ENCODE assay signal across 25 cellular contexts in the genomic region with DNA sequence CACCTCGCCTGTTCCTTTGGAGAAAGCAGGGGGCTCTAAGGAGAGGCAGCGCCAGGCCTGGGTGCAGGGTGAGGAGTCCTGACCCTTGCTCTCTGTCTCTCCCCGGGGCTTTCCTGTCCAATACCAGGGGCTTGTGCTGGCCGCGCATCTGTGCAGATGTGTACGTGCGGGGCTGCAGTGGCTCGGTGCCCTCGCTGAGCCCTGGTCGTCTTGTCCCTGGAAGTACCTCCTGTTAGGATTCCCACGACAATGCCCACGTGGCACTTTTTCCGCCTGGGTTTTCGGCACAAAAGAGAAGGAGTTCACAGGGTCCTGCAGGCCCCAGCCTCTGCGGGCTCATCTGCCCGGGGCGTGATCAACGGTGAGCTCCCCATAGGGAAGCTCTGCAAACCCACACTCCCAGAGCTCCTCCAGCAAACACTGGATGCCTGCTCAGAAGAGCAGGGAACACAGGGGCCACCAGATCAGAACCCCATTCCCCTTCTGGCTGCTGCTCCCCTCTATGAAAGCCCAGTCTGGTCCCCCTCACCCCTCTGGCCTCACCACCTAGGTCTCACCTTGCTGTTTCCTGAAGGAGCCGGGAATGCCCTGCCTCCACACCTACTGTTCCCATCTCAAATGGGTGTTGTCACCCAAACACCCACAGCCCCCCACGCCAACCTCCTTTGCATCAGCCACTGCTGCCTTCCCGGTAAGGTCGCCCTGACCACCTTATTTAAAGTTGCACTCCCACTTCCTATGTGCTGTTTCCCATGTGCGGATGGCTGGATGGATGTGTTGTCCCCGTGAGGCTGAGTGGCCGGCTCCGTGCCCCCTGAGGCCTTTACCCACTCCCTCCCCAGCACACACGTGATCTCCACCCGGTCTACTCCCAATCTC.
"Had no signal": no experiment of that assay in that cellular context is flagged by ENCODE, and none has a peak within 500 bp of the region (broad histone marks: within the 10 kb centered on the region; RNA-seq: fewer than 3 reads in every experiment).

No MANE protein-coding gene starts in this region.

- H3K4me1 Mint-ChIP-seq: activated B cell treated with CpG ODN at 0.5 μM for 24 hours; activated T-helper 17 cell treated with anti-CD3 and anti-CD28 coated beads, Interleukin-2, amount 50 U/mL, for 72 hours; endodermal cell; stimulated activated naive B cell treated with anti-CD40 and anti-IgM and Interleukin-4, amounts not matched to agents 10 μg/mL and 1 μg/mL and 100 μg/mL, for 72 hours had no signal

- H3K27me3 ChIP-seq: brain microvascular endothelial cell had no signal

- H3K9ac ChIP-seq: parathyroid adenoma had no signal

- H3K36me3 ChIP-seq: brain microvascular endothelial cell, esophagus squamous epithelium, left ventricle myocardium inferior, thoracic aorta had no signal

- DNase-seq: activated B cell treated with CpG ODN at 0.5 μM for 24 hours; activated CD4-positive, alpha-beta T cell treated with anti-CD3 and anti-CD28 coated beads, Interleukin-2, amount 50 U/mL, for 1 hour; activated CD8-positive, alpha-beta T cell treated with anti-CD3 and anti-CD28 coated beads for 36 hours; activated gamma-delta T cell treated with Interleukin-2 at 50 U/mL for 16 hours; activated naive CD4-positive, alpha-beta T cell treated with anti-CD3 and anti-CD28 coated beads, Interleukin-2, amount 50 U/mL, for 16 hours; activated T-cell treated with anti-CD3 and anti-CD28 coated beads, Interleukin-2, amount 50 U/mL, for 4 hours; amniotic stem cell; brain microvascular endothelial cell; endodermal cell; esophagus squamous epithelium; foreskin melanocyte; left ventricle myocardium inferior; nephron progenitor cell; psoas muscle; stimulated activated CD4-positive, alpha-beta T cell treated with anti-CD3 and anti-CD28 coated beads, Interleukin-1b, Interleukin-23, amount 100 ng/mL, for 48 hours; stimulated activated CD4-positive, alpha-beta T cell treated with anti-CD3 and anti-CD28 coated beads, Interleukin-4, amount 100 ng/mL, for 4 hours; stimulated activated CD8-positive, alpha-beta memory T cell treated with anti-CD3 and anti-CD28 coated beads, Interleukin-4, amount 100 ng/mL, for 48 hours; stimulated activated naive B cell treated with anti-CD40 and anti-IgM and Interleukin-4, amounts not matched to agents 10 μg/mL and 1 μg/mL and 100 μg/mL, for 72 hours; T-helper 1 cell had no signal

- H3K27ac Mint-ChIP-seq: activated B cell treated with CpG ODN at 0.5 μM for 24 hours; activated CD8-positive, alpha-beta T cell treated with anti-CD3 and anti-CD28 coated beads for 36 hours; activated T-helper 17 cell treated with anti-CD3 and anti-CD28 coated beads, Interleukin-2, amount 50 U/mL, for 72 hours; endodermal cell; nephron progenitor cell; stimulated activated naive B cell treated with anti-CD40 and anti-IgM and Interleukin-4, amounts not matched to agents 10 μg/mL and 1 μg/mL and 100 μg/mL, for 72 hours; T-helper 2 cell treated with Interferon-gamma antibody and Interleukin-4, amounts not matched to agents 5 μg/mL and 100 μg/mL, for 36 hours had no signal

- ATAC-seq: activated CD8-positive, alpha-beta T cell treated with anti-CD3 and anti-CD28 coated beads for 36 hours; activated T-helper 17 cell treated with anti-CD3 and anti-CD28 coated beads, Interleukin-2, amount 50 U/mL, for 72 hours; psoas muscle; stimulated activated naive B cell treated with anti-CD40 and anti-IgM and Interleukin-4, amounts not matched to agents 10 μg/mL and 1 μg/mL and 100 μg/mL, for 72 hours had no signal

- H3K9me3 Mint-ChIP-seq: activated CD8-positive, alpha-beta T cell treated with anti-CD3 and anti-CD28 coated beads for 36 hours; activated T-helper 17 cell treated with anti-CD3 and anti-CD28 coated beads, Interleukin-2, amount 50 U/mL, for 72 hours; T-helper 2 cell treated with Interferon-gamma antibody and Interleukin-4, amounts not matched to agents 5 μg/mL and 100 μg/mL, for 36 hours; type B pancreatic cell had no signal

- H3K4me3 Mint-ChIP-seq: activated B cell treated with CpG ODN at 0.5 μM for 24 hours; activated CD8-positive, alpha-beta T cell treated with anti-CD3 and anti-CD28 coated beads for 36 hours; activated T-cell treated with anti-CD3 and anti-CD28 coated beads, Interleukin-2, amount 50 U/mL, for 4 hours; activated T-helper 17 cell treated with anti-CD3 and anti-CD28 coated beads, Interleukin-2, amount 50 U/mL, for 72 hours; endodermal cell; nephron progenitor cell; stimulated activated naive B cell treated with anti-CD40 and anti-IgM and Interleukin-4, amounts not matched to agents 10 μg/mL and 1 μg/mL and 100 μg/mL, for 72 hours; T-helper 2 cell treated with Interferon-gamma antibody and Interleukin-4, amounts not matched to agents 5 μg/mL and 100 μg/mL, for 36 hours; type B pancreatic cell had no signal

- H3K27ac ChIP-seq: brain microvascular endothelial cell, esophagus squamous epithelium, left ventricle myocardium inferior, parathyroid adenoma, psoas muscle, thoracic aorta had no signal

- H3K9me3 ChIP-seq: esophagus squamous epithelium, left ventricle myocardium inferior, psoas muscle, thoracic aorta had no signal

- H3K36me3 Mint-ChIP-seq: stimulated activated naive B cell treated with anti-CD40 and anti-IgM and Interleukin-4, amounts not matched to agents 10 μg/mL and 1 μg/mL and 100 μg/mL, for 72 hours; type B pancreatic cell had no signal

- H3K4me1 ChIP-seq: esophagus squamous epithelium, left ventricle myocardium inferior, parathyroid adenoma, psoas muscle had no signal

- H3K4me2 ChIP-seq: smooth muscle cell had no signal

- H3K4me3 ChIP-seq: esophagus squamous epithelium, left ventricle myocardium inferior, psoas muscle, smooth muscle cell, thoracic aorta had no signal
